In genomic region chr7:152804738-152805422, GRCh38 we compare ENCODE assay signal across 7 cellular contexts. TPM values are rescaled to one million over a fixed set of nuclear protein-coding genes. Genes with fewer than 3 reads are reported as not detected.
DNase-seq lines count a peak whose midpoint lies in the region; ATAC-seq and TF ChIP-seq lines count a peak whose summit lies in the region.
"Not testable (repeated sequence)": the region's sequence is repeated elsewhere in the genome, so short reads cannot be mapped to it uniquely, and the experiment has no call there.

No MANE protein-coding gene starts in this region.

- not testable (repeated sequence) for TF ChIP-seq POLR2A in IMR-90 (IDR thresholded peaks at IDR 0.05; ENCODE audit: low read depth, low read length)

- not testable (repeated sequence) for H3K27me3 Mint-ChIP-seq in activated naive CD8-positive, alpha-beta T cell treated with anti-CD3 and anti-CD28 coated beads, Interleukin-2, amount 50 U/mL, for 24 hours

- H3K4me1 ChIP-seq in IMR-90 (ENCODE audit: control insufficient read depth, insufficient read depth, low read length); left lung; aorta (ENCODE audit: control insufficient read depth in 1 of 2, insufficient read depth in 2 of 2, low read length in 2 of 2): not testable (repeated sequence)
- H3K4me1 ChIP-seq in neutrophil (ENCODE audit: control insufficient read depth in 1 of 2, insufficient read depth in 1 of 2, low read depth in 1 of 2, low read length in 1 of 2): peaks cover 11 to 12% of the 10 kb centered on the region in 2 experiments

- not testable (repeated sequence) for TF ChIP-seq RAD21 in IMR-90 (IDR thresholded peaks at IDR 0.05; ENCODE audit: low read length)

- H2BK20ac ChIP-seq in IMR-90 (ENCODE audit: low read depth, low read length): not testable (repeated sequence)

- CTCF ChIA-PET in IMR-90 (lab: Yijun Ruan, JAX): not testable (repeated sequence)

- not testable (repeated sequence) for H3K4me3 Mint-ChIP-seq in activated naive CD8-positive, alpha-beta T cell treated with anti-CD3 and anti-CD28 coated beads, Interleukin-2, amount 50 U/mL, for 24 hours

- not testable (repeated sequence) for H3K9me3 ChIP-seq in IMR-90 (ENCODE audit: control insufficient read depth, insufficient read depth, low read length); left lung; neutrophil; aorta (ENCODE audit: control insufficient read depth, low read length)

- H3K4me1 Mint-ChIP-seq in activated naive CD8-positive, alpha-beta T cell treated with anti-CD3 and anti-CD28 coated beads, Interleukin-2, amount 50 U/mL, for 24 hours: not testable (repeated sequence)

- H4K91ac ChIP-seq in IMR-90 (ENCODE audit: insufficient read depth, low read depth, low read length): not testable (repeated sequence)

- ATAC-seq in IMR-90 (ENCODE audit: low read depth) (peak; percentile 74), left lung (peak; percentile 74), sciatic nerve (peak; percentile 65), aorta (ENCODE audit: low FRiP score) (peak; percentile 71)
- peak; percentile 24 for ATAC-seq in activated naive CD8-positive, alpha-beta T cell treated with anti-CD3 and anti-CD28 coated beads, Interleukin-2, amount 50 U/mL, for 24 hours

- not testable (repeated sequence) for H3K9ac ChIP-seq in IMR-90 (ENCODE audit: low read depth, low read length)

- not testable (repeated sequence) for H3K27ac ChIP-seq in IMR-90 (ENCODE audit: insufficient read depth, low read length); left lung; aorta (ENCODE audit: low read depth in 1 of 2, low read length in 2 of 2)
- peak overlapping the region; percentile 55 for H3K27ac ChIP-seq in neutrophil

- H2AK5ac ChIP-seq in IMR-90 (ENCODE audit: low read depth, low read length): not testable (repeated sequence)

- not testable (repeated sequence) for BruUV-seq in IMR-90 (replicated peaks; lab: Mats Ljungman, UMichigan)

- not testable (repeated sequence) for H3K4me2 ChIP-seq in IMR-90 (ENCODE audit: low read depth, low read length)

- not testable (repeated sequence) for H2BK120ac ChIP-seq in IMR-90 (ENCODE audit: low read depth, low read length)

- not testable (repeated sequence) for H2AK9ac ChIP-seq in IMR-90 (replicated peaks; ENCODE audit: low read depth, low read length, poor library complexity)

- H2BK5ac ChIP-seq in IMR-90 (ENCODE audit: low read depth, low read length, poor library complexity, severe bottlenecking): not testable (repeated sequence)

- not testable (repeated sequence) for H3K4me3 ChIP-seq in IMR-90 (ENCODE audit: insufficient read depth, low read depth, low read length); left lung; neutrophil (ENCODE audit: low read depth in 1 of 2, low read length in 1 of 2); aorta (ENCODE audit: low read length in 2 of 2)

- H3K36me3 ChIP-seq in IMR-90 (ENCODE audit: control insufficient read depth, insufficient read depth, low read length); left lung; neutrophil; aorta (ENCODE audit: control insufficient read depth in 1 of 2, insufficient read depth in 2 of 2, low read length in 1 of 2): not testable (repeated sequence)

- H3K36me3 Mint-ChIP-seq in activated naive CD8-positive, alpha-beta T cell treated with anti-CD3 and anti-CD28 coated beads, Interleukin-2, amount 50 U/mL, for 24 hours (ENCODE audit: low read depth): not testable (repeated sequence)

- H4K5ac ChIP-seq in IMR-90 (ENCODE audit: low read depth, low read length): not testable (repeated sequence)

- not testable (repeated sequence) for H2BK15ac ChIP-seq in IMR-90 (ENCODE audit: low read depth, low read length)

- dilution Hi-C loops in IMR-90 (cut with HindIII; ENCODE audit: low sequenced_read_pairs, unreplicated experiment): not testable (repeated sequence)

- H3K9me1 ChIP-seq in IMR-90 (ENCODE audit: insufficient read depth, low read length): not testable (repeated sequence)

- DNase-seq in AG08395 (ENCODE audit: low spot score): peak; percentile 1
- DNase-seq in IMR-90; activated naive CD8-positive, alpha-beta T cell treated with anti-CD3 and anti-CD28 coated beads, Interleukin-2, amount 50 U/mL, for 24 hours; left lung; sciatic nerve (ENCODE audit: low spot score); aorta: not testable (repeated sequence)

- H3K14ac ChIP-seq in IMR-90 (replicated peaks; ENCODE audit: low read depth, low read length): not testable (repeated sequence)

- H3K56ac ChIP-seq in IMR-90 (ENCODE audit: extremely low read depth, insufficient read depth, low read length): not testable (repeated sequence)

- not testable (repeated sequence) for H4K8ac ChIP-seq in IMR-90 (ENCODE audit: low read depth in 2 of 2, low read length in 2 of 2)

- in situ Hi-C loops in IMR-90 (cut with MboI; ENCODE audit: low sequenced_read_pairs): loop anchor here (25.0 kb wide), 1 partner anchor 468 kb away; no protein-coding TSS in a partner anchor

- H3K23ac ChIP-seq in IMR-90 (ENCODE audit: low read depth, low read length): not testable (repeated sequence)

- not testable (repeated sequence) for H3K79me1 ChIP-seq in IMR-90 (ENCODE audit: low read depth in 1 of 2, low read length in 2 of 2)

- POLR2A ChIA-PET in IMR-90 (lab: Charles Lee; ENCODE audit: unreplicated experiment): not testable (repeated sequence)

- not testable (repeated sequence) for H3K4ac ChIP-seq in IMR-90 (ENCODE audit: low read depth, low read length)

- H3K27me3 ChIP-seq in IMR-90 (ENCODE audit: control insufficient read depth, insufficient read depth, low read length); left lung; neutrophil; aorta (ENCODE audit: control insufficient read depth in 1 of 2, insufficient read depth in 2 of 2, low read length in 1 of 2): not testable (repeated sequence)

- TF ChIP-seq CTCF in IMR-90 (conservative IDR thresholded peaks at IDR 0.05; ENCODE audit: low read depth, low read length); left lung (IDR thresholded peaks at IDR 0.05); neutrophil (IDR thresholded peaks at IDR 0.05): not testable (repeated sequence)

- not testable (repeated sequence) for H2AFZ ChIP-seq in IMR-90 (replicated peaks; ENCODE audit: low read length, poor library complexity)

- H3K27ac Mint-ChIP-seq in activated naive CD8-positive, alpha-beta T cell treated with anti-CD3 and anti-CD28 coated beads, Interleukin-2, amount 50 U/mL, for 24 hours: not testable (repeated sequence)

- not testable (repeated sequence) for H3K9me3 Mint-ChIP-seq in activated naive CD8-positive, alpha-beta T cell treated with anti-CD3 and anti-CD28 coated beads, Interleukin-2, amount 50 U/mL, for 24 hours

- no CpG with 5 or more reads among the region's 9 CpGs for WGBS in IMR-90 (ENCODE audit: extremely low coverage in 2 of 2, insufficient read length in 1 of 2), 2 experiments
- 83 to 86% methylated on average over 8 to 9 of the region's 9 CpGs for WGBS in aorta, 2 donors

- not testable (repeated sequence) for H3K18ac ChIP-seq in IMR-90 (ENCODE audit: low read depth, low read length)

- H4K20me1 ChIP-seq in IMR-90 (ENCODE audit: insufficient read depth, low read length): not testable (repeated sequence)

- intact Hi-C loops in IMR-90 (cut with micrococcal nuclease); left lung (cut with DNase I); sciatic nerve (cut with DNase I); aorta (cut with DNase I): not testable (repeated sequence)

RNA-seq across cellular contexts. Expression of gene ACTR3B, which starts 45.3 kb away (rescaled TPM):
- total RNA-seq in IMR-90 (2012; rRNA removed) (3.0 and 4.2 TPM in 2 replicates), left lung (10 to 100 TPM in 1 of 2 donors, 1 to 10 TPM in 1; 6.6 to 10.3 TPM), sciatic nerve (15.9 TPM), aorta (1 to 10 TPM; 9.0 to 9.3 TPM)
- polyA plus RNA-seq in IMR-90 (2012; rRNA removed) (5.0 and 6.1 TPM in 2 replicates), aorta (1 to 10 TPM; 3.5 to 4.3 TPM)
- 5.0 and 7.5 TPM in 2 replicates for polyA plus RNA-seq in IMR-90 (2012; cell fraction: cytosol; rRNA removed)
- 8.2 and 13.0 TPM in 2 replicates for polyA plus RNA-seq in IMR-90 (2012; cell fraction: nucleus; rRNA removed; ENCODE audit: low replicate concordance)

Comparison
In these comparisons a context has a peak if more than half of its experiments do, and no peak if none do; other contexts are left out.
1. ATAC-seq: peak in every context shown above with its lines; median percentile 74 in IMR-90; 74 in left lung; 71 in aorta; 65 in sciatic nerve; 24 in activated naive CD8-positive, alpha-beta T cell treated with anti-CD3 and anti-CD28 coated beads, Interleukin-2, amount 50 U/mL, for 24 hours.